In the genomic region with DNA sequence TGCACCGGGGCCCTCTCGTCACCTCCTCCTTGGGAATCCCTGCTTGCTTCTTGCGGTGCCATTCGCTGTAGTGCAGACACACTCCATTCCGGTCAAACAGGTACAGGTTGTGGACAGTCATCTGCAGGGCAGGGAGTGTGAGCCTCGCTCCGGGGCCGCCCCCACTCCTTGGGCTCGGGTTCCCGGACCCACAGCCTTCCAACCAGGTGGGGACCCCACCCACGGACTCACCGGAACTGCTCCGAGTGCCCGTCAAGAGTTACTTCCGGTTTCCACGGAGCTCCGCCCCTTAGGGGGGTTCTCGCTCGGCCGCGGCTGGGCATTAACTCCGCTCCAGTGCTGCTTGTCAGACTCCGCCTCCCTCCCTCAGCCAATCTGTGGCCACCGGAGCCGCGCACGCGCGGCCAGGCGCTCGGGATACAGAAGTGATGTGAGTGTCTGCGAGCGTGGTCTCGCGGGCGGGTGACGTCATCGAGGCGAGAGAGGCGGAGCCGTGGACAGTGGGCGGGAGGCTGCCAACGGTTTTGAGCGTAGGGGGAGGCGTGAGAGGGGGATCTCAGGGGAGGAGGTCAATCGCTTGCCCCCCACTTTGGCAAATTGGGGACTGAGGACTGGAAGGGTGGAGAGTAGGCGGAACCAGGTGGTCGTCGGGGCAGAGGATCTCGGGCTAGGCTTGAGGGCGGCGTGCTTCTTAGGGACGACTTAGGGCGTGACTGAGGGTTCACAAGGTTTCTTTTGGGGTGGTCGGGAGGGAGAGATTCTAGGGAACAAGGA, we compare ENCODE assay signal across 8 cellular contexts. TPM values are rescaled to one million over a fixed set of nuclear protein-coding genes. Genes with fewer than 3 reads are reported as not detected.
DNase-seq lines count a peak whose midpoint lies in the region; ATAC-seq, FAIRE-seq and TF ChIP-seq lines count a peak whose summit lies in the region.

Gene CNTROB (plus strand): TSS at position 498 of the 774 bp plus-strand sequence. CDS start 874 bp downstream, outside the sequence.
A gene with protein sequence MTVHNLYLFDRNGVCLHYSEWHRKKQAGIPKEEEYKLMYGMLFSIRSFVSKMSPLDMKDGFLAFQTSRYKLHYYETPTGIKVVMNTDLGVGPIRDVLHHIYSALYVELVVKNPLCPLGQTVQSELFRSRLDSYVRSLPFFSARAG (minus strand): TSS at position 238 of the 774 bp plus-strand sequence. CDS start 117 bp downstream, at position 121.

- WGBS in pancreas, 2 donors = 0 to 1% methylated on average over 54 to 55 of the region's 55 CpGs

- H3K27me3 ChIP-seq in pancreas = no peaks in the 10 kb centered on the region
- peaks cover 0 to 10% of the 10 kb centered on the region in 2 donors for H3K27me3 ChIP-seq in tibial artery

- peak within 1 kb of the TSS; percentile 66 for H3K4me3 ChIP-seq in GM12864 (ENCODE audit: low read depth, low read length)
- H3K4me3 ChIP-seq in pancreas = peak within 1 kb of the TSS; percentile 56 to 90 (median 70)
- peak within 1 kb of the TSS; percentile 74 to 82 for H3K4me3 ChIP-seq in tibial artery

- ATAC-seq in HG02759 (IDR thresholded peaks at IDR 0.05; ENCODE audit: unreplicated experiment) (peak; percentile 96), pancreas (peak; percentile 98 to 99 (median 99))

- H3K27ac ChIP-seq in pancreas (peak within 1 kb of the TSS in 3 of 4 donors; percentile 23 to 71 (median 68)), tibial artery (peak within 1 kb of the TSS; percentile 63 to 78)

- H3K4me1 ChIP-seq in pancreas (peaks cover 0 to 13% (median 11%) of the 10 kb centered on the region in 3 donors), tibial artery (peaks cover 0 to 38% (median 25%) of the 10 kb centered on the region in 4 donors)

- TF ChIP-seq CTCF in GM12864 (IDR thresholded peaks at IDR 0.05; ENCODE audit: low read depth, low read length, missing control alignments) (no peak), pancreas (IDR thresholded peaks at IDR 0.05) (no peak), tibial artery (IDR thresholded peaks at IDR 0.05) (no peak)

- H3K36me3 ChIP-seq in pancreas (peaks cover 0 to 6% (median 0%) of the 10 kb centered on the region in 3 donors), tibial artery (peaks cover 9 to 27% (median 11%) of the 10 kb centered on the region in 3 donors)

- H3K9me3 ChIP-seq in pancreas (no peaks in the 10 kb centered on the region), tibial artery (no peaks in the 10 kb centered on the region)

- DNase-seq in GM12864 (ENCODE audit: low read depth) (peak; percentile 97), NCI-H1417 (lab: John Stamatoyannopoulos, UW) (peak; percentile 94 to 98 (median 95)), SW 1271 (lab: John Stamatoyannopoulos, UW) (peak; percentile 95 to 98), head of caudate nucleus (peak; percentile 98 to 100 (median 100)), pancreas (peak; percentile 98 to 100 (median 100)), tibial artery (peak; percentile 100)
- peak; percentile 97 for DNase-seq in activated naive CD8-positive, alpha-beta T cell treated with anti-CD3 and anti-CD28 coated beads, Interleukin-2, amount 50 U/mL, for 16 hours (ENCODE audit: low read depth, low spot score)

- peak; percentile 69 for FAIRE-seq in pancreas (lab: Jason Lieb, UNC)

- intact Hi-C loops in head of caudate nucleus (cut with DNase I) = loop anchor here (2.0 kb wide), 1 partner anchor 17 kb away; no protein-coding TSS in a partner anchor
- intact Hi-C loops in pancreas (cut with DNase I) = no loop called here
- intact Hi-C loops in tibial artery (cut with DNase I; ENCODE audit: low total_unique reads) = no loop called here

RNA-seq across cellular contexts. Expression of gene CNTROB, which starts in this region (rescaled TPM):
- total RNA-seq in pancreas = 10 to 100 TPM in 2 of 6 donors, 1 to 10 TPM in 4; 5.8 to 17.9 (median 8.5) TPM
- polyA plus RNA-seq in pancreas = 10 to 100 TPM; 30.8 to 46.1 TPM

RNA-seq across cellular contexts. Expression of the second gene that starts in this region (rescaled TPM):
- 10 to 100 TPM; 27.3 to 67.1 (median 39.2) TPM for total RNA-seq in pancreas
- polyA plus RNA-seq in pancreas = 10 to 100 TPM; 56.0 to 66.0 TPM

Comparison
In these comparisons a context has a peak if more than half of its experiments do, and no peak if none do; other contexts are left out.
1. Peak in every context shown above with its lines: DNase-seq, ATAC-seq, H3K4me3 ChIP-seq and H3K27ac ChIP-seq.